ENCODE assay signal across 16 cellular contexts in the genomic region with DNA sequence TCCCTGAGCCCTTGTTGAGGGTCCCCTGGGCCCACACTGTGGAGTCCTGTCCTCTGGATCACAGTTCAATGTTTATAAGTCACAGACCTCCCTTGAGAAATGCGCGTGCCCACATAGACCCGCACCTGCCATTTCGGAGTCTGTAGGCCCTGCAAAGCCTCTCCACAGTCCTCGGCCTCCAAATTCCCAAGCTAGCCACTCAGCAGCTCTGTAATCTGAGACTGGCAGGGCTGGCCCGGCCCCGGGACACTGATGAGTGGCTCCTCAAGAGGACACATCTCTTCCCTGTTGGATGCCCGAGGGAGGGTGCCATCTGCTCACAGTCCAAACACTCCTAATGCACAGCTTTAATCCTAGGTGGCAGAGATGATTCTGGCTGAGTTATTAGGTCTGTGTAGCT. TPM values are rescaled to one million over a fixed set of nuclear protein-coding genes. Genes with fewer than 3 reads are reported as not detected.
DNase-seq lines count a peak whose midpoint lies in the region; ATAC-seq and TF ChIP-seq lines count a peak whose summit lies in the region.
"Had no signal": no experiment of that assay in that cellular context is flagged by ENCODE, and none has a peak within 500 bp of the region (broad histone marks: within the 10 kb centered on the region; RNA-seq: fewer than 3 reads in every experiment).

No MANE protein-coding gene starts in this region.

- no peaks in the 10 kb centered on the region for H3K4me1 ChIP-seq in upper lobe of right lung
- H3K4me1 ChIP-seq: right atrium auricular region had no signal

- TF ChIP-seq CTCF in dorsolateral prefrontal cortex (IDR thresholded peaks at IDR 0.05 in 54 of 56, conservative IDR thresholded peaks at IDR 0.05 in 2 of 56; ENCODE audit: low read depth in 1 of 56, partially characterized antibody in 56 of 56), result peak in 4 of 56 donors; percentile 6 to 12 (median 11)
- TF ChIP-seq CTCF in upper lobe of right lung (IDR thresholded peaks at IDR 0.05), result no peak
- no peak for TF ChIP-seq CTCF in progenitor cell of endocrine pancreas (IDR thresholded peaks at IDR 0.05; ENCODE audit: unreplicated experiment)

- no peaks in the 10 kb centered on the region for H3K27me3 Mint-ChIP-seq in progenitor cell of endocrine pancreas
- H3K27me3 Mint-ChIP-seq: central memory CD8-positive, alpha-beta T cell had no signal

- H3K36me3 ChIP-seq in upper lobe of right lung, result no peaks in the 10 kb centered on the region
- H3K36me3 ChIP-seq: right atrium auricular region had no signal

- H3K27ac Mint-ChIP-seq in progenitor cell of endocrine pancreas, result no peak overlapping the region
- H3K27ac Mint-ChIP-seq: WTC11 had no signal

- intact Hi-C loops in dorsolateral prefrontal cortex (cut with DNase I), result loop anchor here (5.0 to 10.0 kb wide), 2 partner anchors 204 to 272 kb away; no protein-coding TSS in a partner anchor
- intact Hi-C loops in upper lobe of right lung (cut with DNase I), result no loop called here

- H3K36me3 Mint-ChIP-seq in progenitor cell of endocrine pancreas (ENCODE audit: insufficient read depth), result no peaks in the 10 kb centered on the region
- H3K36me3 Mint-ChIP-seq: naive B cell had no signal

- H3K4me3 ChIP-seq in dorsolateral prefrontal cortex, result no peak overlapping the region
- H3K4me3 ChIP-seq in upper lobe of right lung, result no peak overlapping the region
- H3K4me3 ChIP-seq: GM23248, right atrium auricular region had no signal

- DNase-seq in HK-2 (ENCODE audit: unreplicated experiment) (peak; percentile 6), NCI-H2196 treated with DMSO at 0.1 percent for 48 hours (lab: John Stamatoyannopoulos, UW; ENCODE audit: unreplicated experiment) (peak; percentile 37), dorsolateral prefrontal cortex (peak in 7 of 10 donors; percentile 58 to 79 (median 63)), upper lobe of right lung (peak; percentile 37), progenitor cell of endocrine pancreas (ENCODE audit: low spot score, unreplicated experiment) (no peak)
- DNase-seq: foreskin fibroblast; GM23248; left ventricle myocardium superior; naive B cell; stimulated activated CD4-positive, alpha-beta T cell treated with anti-CD3 and anti-CD28 coated beads, Interleukin-1b, Interleukin-23, amount 100 ng/mL, for 48 hours; SW 1271 had no signal

- H3K9me3 ChIP-seq in upper lobe of right lung, result no peaks in the 10 kb centered on the region
- H3K9me3 ChIP-seq: right atrium auricular region had no signal

- H3K4me1 Mint-ChIP-seq in progenitor cell of endocrine pancreas (ENCODE audit: low read depth), result no peaks in the 10 kb centered on the region
- H3K4me1 Mint-ChIP-seq: naive B cell had no signal

- H3K4me3 Mint-ChIP-seq in progenitor cell of endocrine pancreas (ENCODE audit: low read depth), result no peak overlapping the region
- H3K4me3 Mint-ChIP-seq: central memory CD8-positive, alpha-beta T cell; naive B cell; WTC11 had no signal

- no peak for TF ChIP-seq POLR2A in GM18505 (IDR thresholded peaks at IDR 0.05; ENCODE audit: borderline replicate concordance, extremely low read depth, insufficient read depth, insufficient read length)

- H3K27ac ChIP-seq in dorsolateral prefrontal cortex (peak overlapping the region in 37 of 59 donors; percentile 1 to 69 (median 40)), upper lobe of right lung (no peak overlapping the region)
- H3K27ac ChIP-seq: GM23248, right atrium auricular region had no signal

- no peaks in the 10 kb centered on the region for H3K9me3 Mint-ChIP-seq in progenitor cell of endocrine pancreas (ENCODE audit: low read depth)
- H3K9me3 Mint-ChIP-seq: central memory CD8-positive, alpha-beta T cell; WTC11 had no signal

- ATAC-seq in upper lobe of right lung (no peak), HG02973 (IDR thresholded peaks at IDR 0.05; ENCODE audit: unreplicated experiment) (no peak), GM18505 (IDR thresholded peaks at IDR 0.05; ENCODE audit: unreplicated experiment) (no peak)
- ATAC-seq: left ventricle myocardium superior, WTC11 had no signal

- no peaks in the 10 kb centered on the region for H3K27me3 ChIP-seq in dorsolateral prefrontal cortex
- no peaks in the 10 kb centered on the region for H3K27me3 ChIP-seq in upper lobe of right lung
- H3K27me3 ChIP-seq: right atrium auricular region had no signal

RNA-seq across cellular contexts. Expression of a gene that starts 39.1 kb away (rescaled TPM):
- total RNA-seq in dorsolateral prefrontal cortex (100 to 1,000 TPM; 204 to 380 (median 266) TPM), upper lobe of right lung (1.2 TPM), progenitor cell of endocrine pancreas (5.1 and 6.3 TPM in 2 replicates)
- total RNA-seq: GM23248 had no signal

RNA-seq across cellular contexts. Expression of a gene that starts 41.2 kb away (rescaled TPM):
- total RNA-seq in dorsolateral prefrontal cortex (1 to 10 TPM in 119 of 120 experiments, under 1 TPM in 1; 0.81 to 5.9 (median 3.3) TPM), upper lobe of right lung (4.9 TPM), progenitor cell of endocrine pancreas (11.7 and 11.9 TPM in 2 replicates)
- total RNA-seq: GM23248 had no signal

Comparison
In these comparisons a context has a peak if more than half of its experiments do, and no peak if none do; other contexts are left out.
1. RNA of a gene that starts 39.1 kb away (total RNA-seq): 204 to 380 TPM in dorsolateral prefrontal cortex; 5.1 to 6.3 TPM in progenitor cell of endocrine pancreas and 1.2 TPM in upper lobe of right lung (single experiment); every median in the first group is over 10 times any median in the second.